8 cellular contexts compared by ENCODE assay signal in the genomic region with DNA sequence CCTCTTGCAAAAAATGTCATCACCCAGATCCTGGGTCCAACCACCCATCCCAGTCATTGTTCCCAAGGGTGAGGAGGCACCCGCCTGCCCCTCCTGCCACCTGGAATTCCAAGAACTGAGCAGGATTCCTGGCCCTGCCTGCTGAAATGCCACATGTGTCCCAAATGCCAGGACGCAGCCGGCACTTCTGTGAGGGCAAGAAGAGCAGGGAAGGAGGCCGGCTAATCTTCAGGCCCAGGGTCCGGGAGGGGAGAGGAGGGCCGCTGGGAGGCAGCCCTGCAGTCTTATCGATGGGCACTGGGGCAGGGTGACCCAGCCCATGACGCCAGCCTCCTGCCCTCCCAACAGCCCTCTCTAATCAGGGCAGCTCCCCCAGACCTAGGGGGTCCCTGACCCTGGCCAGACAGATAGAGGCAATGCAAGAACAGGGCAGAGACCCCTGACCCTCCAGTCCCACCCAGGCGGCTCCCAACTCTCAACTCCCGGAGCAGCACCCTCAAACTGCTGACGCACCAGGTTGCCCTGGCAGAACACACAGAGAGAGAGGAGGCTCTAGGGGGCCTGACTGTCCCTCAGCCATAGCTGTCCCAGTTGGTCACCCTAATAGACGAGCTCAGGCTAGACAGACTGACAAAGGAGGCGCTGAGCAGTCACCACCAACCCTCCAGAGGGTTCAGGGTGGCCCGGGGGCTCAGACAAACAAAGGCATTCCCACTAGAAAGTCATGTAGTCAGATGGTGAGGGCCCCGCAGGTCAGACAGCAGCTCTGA. TPM values are rescaled to one million over a fixed set of nuclear protein-coding genes. Genes with fewer than 3 reads are reported as not detected.
DNase-seq lines count a peak whose midpoint lies in the region; ATAC-seq, FAIRE-seq and TF ChIP-seq lines count a peak whose summit lies in the region.

No MANE protein-coding gene starts in this region.

- ATAC-seq in activated CD4-positive, alpha-beta T cell treated with anti-CD3 and anti-CD28 coated beads for 36 hours = no peak
- no peak for ATAC-seq in GM21423 (IDR thresholded peaks at IDR 0.05; ENCODE audit: unreplicated experiment)

- CTCF ChIA-PET in activated CD4-positive, alpha-beta T cell treated with anti-CD3 and anti-CD28 coated beads for 36 hours (lab: Charles Lee) = interaction anchor here (0.5 to 2.7 kb wide), 5 partner anchors 10 to 845 kb away, joined by 4 to 23 read pairs (median 6); no protein-coding TSS in a partner anchor

- DNase-seq in activated CD4-positive, alpha-beta T cell treated with anti-CD3 and anti-CD28 coated beads for 36 hours = no peak
- no peak for DNase-seq in activated CD4-positive, alpha-beta T cell treated with anti-CD3 and anti-CD28 coated beads for 1 hour
- DNase-seq in activated T-helper 1 cell treated with anti-CD3 and anti-CD28 coated beads, Interleukin-12 subunit alpha, Interleukin-12 subunit beta, Interleukin-2, Interleukin-4 antibody, amounts not matched to agents 30 ng/mL and 10 ng/mL and 1 ng/mL, durations not matched to agents 14 hours and 24 hours and 36 hours (ENCODE audit: low spot score) = no peak
- DNase-seq in keratinocyte (ENCODE audit: low read depth, low spot score) (no peak), glomerular visceral epithelial cell (ENCODE audit: extremely low spot score) (no peak), inferior parietal cortex (ENCODE audit: extremely low spot score) (no peak)

- H3K27me3 ChIP-seq in keratinocyte (ENCODE audit: control insufficient read depth, extremely low read depth, insufficient read depth, low read length) (no peaks in the 10 kb centered on the region), stomach smooth muscle (ENCODE audit: control insufficient read depth in 1 of 2, insufficient read depth in 2 of 2, low read length in 2 of 2) (no peaks in the 10 kb centered on the region)

- peak overlapping the region; percentile 96 for H3K4me2 ChIP-seq in keratinocyte (ENCODE audit: control insufficient read depth, extremely low read depth, insufficient read depth, low read depth, low read length)

- dilution Hi-C loops in keratinocyte (cut with MboI; ENCODE audit: extremely low pct_ligation_motif_present, low sequenced_read_pairs) = no loop called here

- H3K36me3 Mint-ChIP-seq in activated CD4-positive, alpha-beta T cell treated with anti-CD3 and anti-CD28 coated beads for 36 hours (ENCODE audit: low read depth) = peaks cover 4% of the 10 kb centered on the region
- peaks cover 10% of the 10 kb centered on the region for H3K36me3 Mint-ChIP-seq in activated T-helper 1 cell treated with anti-CD3 and anti-CD28 coated beads, Interleukin-12 subunit alpha, Interleukin-12 subunit beta, Interleukin-2, Interleukin-4 antibody, amounts not matched to agents 30 ng/mL and 10 ng/mL and 1 ng/mL, durations not matched to agents 14 hours and 24 hours and 36 hours (ENCODE audit: low read depth)

- no peaks in the 10 kb centered on the region for H3K9me3 Mint-ChIP-seq in activated CD4-positive, alpha-beta T cell treated with anti-CD3 and anti-CD28 coated beads for 36 hours (ENCODE audit: low read depth)
- no peaks in the 10 kb centered on the region for H3K9me3 Mint-ChIP-seq in activated T-helper 1 cell treated with anti-CD3 and anti-CD28 coated beads, Interleukin-12 subunit alpha, Interleukin-12 subunit beta, Interleukin-2, Interleukin-4 antibody, amounts not matched to agents 30 ng/mL and 10 ng/mL and 1 ng/mL, durations not matched to agents 14 hours and 24 hours and 36 hours

- intact Hi-C loops in activated CD4-positive, alpha-beta T cell treated with anti-CD3 and anti-CD28 coated beads for 36 hours (cut with DNase I, micrococcal nuclease) = loop anchor here (2.0 to 5.0 kb wide), 3 partner anchors 49 to 846 kb away; a partner anchor contains a TSS
- intact Hi-C loops in activated T-helper 1 cell treated with anti-CD3 and anti-CD28 coated beads, Interleukin-12 subunit alpha, Interleukin-12 subunit beta, Interleukin-2, Interleukin-4 antibody, amounts not matched to agents 30 ng/mL and 10 ng/mL and 1 ng/mL, durations not matched to agents 14 hours and 24 hours and 36 hours (cut with micrococcal nuclease) = loop anchor here (2.0 to 5.0 kb wide), 2 partner anchors 206 to 773 kb away; a partner anchor contains a TSS

- H3K27me3 Mint-ChIP-seq in activated CD4-positive, alpha-beta T cell treated with anti-CD3 and anti-CD28 coated beads for 36 hours = no peaks in the 10 kb centered on the region
- H3K27me3 Mint-ChIP-seq in activated T-helper 1 cell treated with anti-CD3 and anti-CD28 coated beads, Interleukin-12 subunit alpha, Interleukin-12 subunit beta, Interleukin-2, Interleukin-4 antibody, amounts not matched to agents 30 ng/mL and 10 ng/mL and 1 ng/mL, durations not matched to agents 14 hours and 24 hours and 36 hours (ENCODE audit: insufficient read depth) = no peaks in the 10 kb centered on the region

- peak overlapping the region; percentile 86 to 96 (median 91) for H3K4me3 ChIP-seq in keratinocyte (ENCODE audit: control insufficient read depth in 2 of 3, extremely low read depth in 1 of 3, insufficient read depth in 2 of 3, low read depth in 1 of 3, low read length in 3 of 3)
- H3K4me3 ChIP-seq in stomach smooth muscle (ENCODE audit: low read length in 2 of 2) = peak overlapping the region; percentile 75 to 94

- H3K79me2 ChIP-seq in keratinocyte (ENCODE audit: control insufficient read depth, insufficient read depth, low read length) = peaks cover 36% of the 10 kb centered on the region

- H3K36me3 ChIP-seq in keratinocyte (ENCODE audit: control insufficient read depth in 2 of 2, extremely low read depth in 1 of 2, insufficient read depth in 2 of 2, low read length in 2 of 2) = peaks cover 0 to 4% of the 10 kb centered on the region in 2 experiments
- no peaks in the 10 kb centered on the region for H3K36me3 ChIP-seq in stomach smooth muscle (ENCODE audit: control insufficient read depth in 2 of 2, insufficient read depth in 2 of 2, low read length in 2 of 2)

- H3K4me1 Mint-ChIP-seq in activated CD4-positive, alpha-beta T cell treated with anti-CD3 and anti-CD28 coated beads for 36 hours = peaks cover 44% of the 10 kb centered on the region
- H3K4me1 Mint-ChIP-seq in activated T-helper 1 cell treated with anti-CD3 and anti-CD28 coated beads, Interleukin-12 subunit alpha, Interleukin-12 subunit beta, Interleukin-2, Interleukin-4 antibody, amounts not matched to agents 30 ng/mL and 10 ng/mL and 1 ng/mL, durations not matched to agents 14 hours and 24 hours and 36 hours (ENCODE audit: low read depth) = peaks cover 36% of the 10 kb centered on the region

- TF ChIP-seq CTCF in keratinocyte (optimal IDR thresholded peaks at IDR 0.05 in 1 of 3, IDR thresholded peaks at IDR 0.05 in 1 of 3, conservative IDR thresholded peaks at IDR 0.05 in 1 of 3; ENCODE audit: extremely low read depth in 1 of 3, insufficient read depth in 2 of 3, low read length in 3 of 3) = no peak

- peaks cover 18% of the 10 kb centered on the region for H3K4me1 ChIP-seq in keratinocyte (ENCODE audit: control insufficient read depth, extremely low read depth, insufficient read depth, low read length)
- peaks cover 26% of the 10 kb centered on the region for H3K4me1 ChIP-seq in stomach smooth muscle (ENCODE audit: control insufficient read depth, insufficient read depth, low read length)

- H3K9me3 ChIP-seq in keratinocyte (ENCODE audit: control insufficient read depth, low read depth, low read length) (no peaks in the 10 kb centered on the region), stomach smooth muscle (ENCODE audit: control insufficient read depth in 2 of 2, low read length in 2 of 2) (no peaks in the 10 kb centered on the region)

- peak overlapping the region; percentile 96 for H3K4me3 Mint-ChIP-seq in activated CD4-positive, alpha-beta T cell treated with anti-CD3 and anti-CD28 coated beads for 36 hours
- H3K4me3 Mint-ChIP-seq in activated T-helper 1 cell treated with anti-CD3 and anti-CD28 coated beads, Interleukin-12 subunit alpha, Interleukin-12 subunit beta, Interleukin-2, Interleukin-4 antibody, amounts not matched to agents 30 ng/mL and 10 ng/mL and 1 ng/mL, durations not matched to agents 14 hours and 24 hours and 36 hours = peak overlapping the region; percentile 96

- no peak overlapping the region for H3K27ac ChIP-seq in keratinocyte (ENCODE audit: control insufficient read depth, insufficient read depth, low read length)
- no peak overlapping the region for H3K27ac ChIP-seq in stomach smooth muscle (ENCODE audit: low read length)

- H3K9ac ChIP-seq in keratinocyte (ENCODE audit: control insufficient read depth, extremely low read depth, insufficient read depth, low read length) (peak overlapping the region; percentile 85), stomach smooth muscle (ENCODE audit: low read length in 2 of 2) (peak overlapping the region; percentile 71 to 76)

- peak overlapping the region; percentile 92 for H3K27ac Mint-ChIP-seq in activated CD4-positive, alpha-beta T cell treated with anti-CD3 and anti-CD28 coated beads for 36 hours
- H3K27ac Mint-ChIP-seq in activated T-helper 1 cell treated with anti-CD3 and anti-CD28 coated beads, Interleukin-12 subunit alpha, Interleukin-12 subunit beta, Interleukin-2, Interleukin-4 antibody, amounts not matched to agents 30 ng/mL and 10 ng/mL and 1 ng/mL, durations not matched to agents 14 hours and 24 hours and 36 hours = peak overlapping the region; percentile 84

- H4K20me1 ChIP-seq in keratinocyte (ENCODE audit: control insufficient read depth, extremely low read depth, insufficient read depth, low read length) = peaks cover 10% of the 10 kb centered on the region

- no peak overlapping the region for H2AFZ ChIP-seq in keratinocyte (ENCODE audit: control insufficient read depth, low read length)

- POLR2A ChIA-PET in activated CD4-positive, alpha-beta T cell treated with anti-CD3 and anti-CD28 coated beads for 36 hours (lab: Charles Lee) = interaction anchor here (0.6 kb wide), 1 partner anchor 166 kb away, joined by 3 read pairs; no protein-coding TSS in a partner anchor

- no peak for FAIRE-seq in keratinocyte (lab: Jason Lieb, UNC)

- H3K9me1 ChIP-seq in keratinocyte (ENCODE audit: control insufficient read depth, extremely low read depth, insufficient read depth, low read length) = no peaks in the 10 kb centered on the region

RNA-seq across cellular contexts. Expression of a gene that starts 1.5 kb away (rescaled TPM):
- 10 to 100 TPM; 44.7 to 46.7 TPM for total RNA-seq in activated CD4-positive, alpha-beta T cell treated with anti-CD3 and anti-CD28 coated beads for 36 hours
- 126 and 136 TPM in 2 replicates for total RNA-seq in activated T-helper 1 cell treated with anti-CD3 and anti-CD28 coated beads, Interleukin-12 subunit alpha, Interleukin-12 subunit beta, Interleukin-2, Interleukin-4 antibody, amounts not matched to agents 30 ng/mL and 10 ng/mL and 1 ng/mL, durations not matched to agents 14 hours and 24 hours and 36 hours
- 30.0 to 44.7 TPM (median 34.8 TPM) in 3 replicates for polyA plus RNA-seq in keratinocyte
- polyA plus RNA-seq in keratinocyte (2011; ENCODE audit: low read depth) = 9.7 TPM
- polyA plus RNA-seq in keratinocyte (2011; cell fraction: cytosol; rRNA removed) = 18.7 and 42.2 TPM in 2 replicates
- 81.3 and 102 TPM in 2 replicates for polyA plus RNA-seq in keratinocyte (2011; cell fraction: nucleus; rRNA removed)
- 28.1 and 52.7 TPM in 2 replicates for polyA plus RNA-seq in keratinocyte (2012; ENCODE audit: low replicate concordance)
- polyA minus RNA-seq in keratinocyte = 33.1 to 91.2 TPM (median 48.2 TPM) in 3 replicates
- polyA minus RNA-seq in keratinocyte (2011; cell fraction: cytosol; rRNA and poly(A)+ RNA removed) = 81.5 TPM
- polyA minus RNA-seq in keratinocyte (2011; cell fraction: nucleus; rRNA and poly(A)+ RNA removed) = 75.0 and 76.5 TPM in 2 replicates

RNA-seq across cellular contexts. Expression of a gene that starts 16.9 kb away (rescaled TPM):
- 1 to 10 TPM; 1.4 to 2.5 TPM for total RNA-seq in activated CD4-positive, alpha-beta T cell treated with anti-CD3 and anti-CD28 coated beads for 36 hours
- total RNA-seq in activated T-helper 1 cell treated with anti-CD3 and anti-CD28 coated beads, Interleukin-12 subunit alpha, Interleukin-12 subunit beta, Interleukin-2, Interleukin-4 antibody, amounts not matched to agents 30 ng/mL and 10 ng/mL and 1 ng/mL, durations not matched to agents 14 hours and 24 hours and 36 hours = 1.4 and 1.7 TPM in 2 replicates
- polyA plus RNA-seq in keratinocyte = not detected in 3 replicates
- not detected for polyA plus RNA-seq in keratinocyte (2011; ENCODE audit: low read depth)
- not detected in 2 replicates for polyA plus RNA-seq in keratinocyte (2011; cell fraction: cytosol; rRNA removed)
- not detected in 2 replicates for polyA plus RNA-seq in keratinocyte (2011; cell fraction: nucleus; rRNA removed)
- polyA plus RNA-seq in keratinocyte (2012; ENCODE audit: low replicate concordance) = 0.50 TPM in 1 of 2 replicates, not detected in the other
- polyA minus RNA-seq in keratinocyte = not detected in 3 replicates
- polyA minus RNA-seq in keratinocyte (2011; cell fraction: cytosol; rRNA and poly(A)+ RNA removed) = not detected
- polyA minus RNA-seq in keratinocyte (2011; cell fraction: nucleus; rRNA and poly(A)+ RNA removed) = not detected in 2 replicates

RNA-seq across cellular contexts. Expression of a gene that starts 16.9 kb away (rescaled TPM):
- total RNA-seq in activated CD4-positive, alpha-beta T cell treated with anti-CD3 and anti-CD28 coated beads for 36 hours = 10 to 100 TPM; 59.5 to 62.5 TPM
- 56.4 and 63.0 TPM in 2 replicates for total RNA-seq in activated T-helper 1 cell treated with anti-CD3 and anti-CD28 coated beads, Interleukin-12 subunit alpha, Interleukin-12 subunit beta, Interleukin-2, Interleukin-4 antibody, amounts not matched to agents 30 ng/mL and 10 ng/mL and 1 ng/mL, durations not matched to agents 14 hours and 24 hours and 36 hours
- 27.9 to 38.3 TPM (median 27.9 TPM) in 3 replicates for polyA plus RNA-seq in keratinocyte
- polyA plus RNA-seq in keratinocyte (2011; ENCODE audit: low read depth) = 87.5 TPM
- 15.2 and 37.3 TPM in 2 replicates for polyA plus RNA-seq in keratinocyte (2011; cell fraction: cytosol; rRNA removed)
- polyA plus RNA-seq in keratinocyte (2011; cell fraction: nucleus; rRNA removed) = 39.3 and 57.3 TPM in 2 replicates
- polyA plus RNA-seq in keratinocyte (2012; ENCODE audit: low replicate concordance) = 30.6 and 44.6 TPM in 2 replicates
- 6.5 to 17.1 TPM (median 7.6 TPM) in 3 replicates for polyA minus RNA-seq in keratinocyte
- 54.1 TPM for polyA minus RNA-seq in keratinocyte (2011; cell fraction: cytosol; rRNA and poly(A)+ RNA removed)
- 14.0 and 17.2 TPM in 2 replicates for polyA minus RNA-seq in keratinocyte (2011; cell fraction: nucleus; rRNA and poly(A)+ RNA removed)

RNA-seq across cellular contexts. Expression of a gene that starts 29.4 kb away (rescaled TPM):
- under 1 TPM; 0.48 to 0.51 TPM for total RNA-seq in activated CD4-positive, alpha-beta T cell treated with anti-CD3 and anti-CD28 coated beads for 36 hours
- 0.31 and 0.39 TPM in 2 replicates for total RNA-seq in activated T-helper 1 cell treated with anti-CD3 and anti-CD28 coated beads, Interleukin-12 subunit alpha, Interleukin-12 subunit beta, Interleukin-2, Interleukin-4 antibody, amounts not matched to agents 30 ng/mL and 10 ng/mL and 1 ng/mL, durations not matched to agents 14 hours and 24 hours and 36 hours
- not detected in 3 replicates for polyA plus RNA-seq in keratinocyte
- not detected for polyA plus RNA-seq in keratinocyte (2011; ENCODE audit: low read depth)
- polyA plus RNA-seq in keratinocyte (2011; cell fraction: cytosol; rRNA removed) = not detected in 2 replicates
- polyA plus RNA-seq in keratinocyte (2011; cell fraction: nucleus; rRNA removed) = not detected in 2 replicates
- not detected in 2 replicates for polyA plus RNA-seq in keratinocyte (2012; ENCODE audit: low replicate concordance)
- not detected in 3 replicates for polyA minus RNA-seq in keratinocyte
- polyA minus RNA-seq in keratinocyte (2011; cell fraction: cytosol; rRNA and poly(A)+ RNA removed) = not detected
- polyA minus RNA-seq in keratinocyte (2011; cell fraction: nucleus; rRNA and poly(A)+ RNA removed) = not detected in 2 replicates

RNA-seq across cellular contexts. Expression of a gene that starts 49.7 kb away (rescaled TPM):
- total RNA-seq in activated CD4-positive, alpha-beta T cell treated with anti-CD3 and anti-CD28 coated beads for 36 hours = 10 to 100 TPM; 40.8 to 50.7 TPM
- total RNA-seq in activated T-helper 1 cell treated with anti-CD3 and anti-CD28 coated beads, Interleukin-12 subunit alpha, Interleukin-12 subunit beta, Interleukin-2, Interleukin-4 antibody, amounts not matched to agents 30 ng/mL and 10 ng/mL and 1 ng/mL, durations not matched to agents 14 hours and 24 hours and 36 hours = 41.1 and 45.3 TPM in 2 replicates
- 23.3 to 28.1 TPM (median 26.3 TPM) in 3 replicates for polyA plus RNA-seq in keratinocyte
- polyA plus RNA-seq in keratinocyte (2011; ENCODE audit: low read depth) = 24.9 TPM
- polyA plus RNA-seq in keratinocyte (2011; cell fraction: cytosol; rRNA removed) = 12.2 and 22.5 TPM in 2 replicates
- 39.2 and 53.9 TPM in 2 replicates for polyA plus RNA-seq in keratinocyte (2011; cell fraction: nucleus; rRNA removed)
- 30.7 and 36.9 TPM in 2 replicates for polyA plus RNA-seq in keratinocyte (2012; ENCODE audit: low replicate concordance)
- 21.9 to 83.9 TPM (median 27.4 TPM) in 3 replicates for polyA minus RNA-seq in keratinocyte
- 39.9 TPM for polyA minus RNA-seq in keratinocyte (2011; cell fraction: cytosol; rRNA and poly(A)+ RNA removed)
- polyA minus RNA-seq in keratinocyte (2011; cell fraction: nucleus; rRNA and poly(A)+ RNA removed) = 32.5 and 42.2 TPM in 2 replicates
